ENCODE assay signal across 35 cellular contexts in the genomic region with DNA sequence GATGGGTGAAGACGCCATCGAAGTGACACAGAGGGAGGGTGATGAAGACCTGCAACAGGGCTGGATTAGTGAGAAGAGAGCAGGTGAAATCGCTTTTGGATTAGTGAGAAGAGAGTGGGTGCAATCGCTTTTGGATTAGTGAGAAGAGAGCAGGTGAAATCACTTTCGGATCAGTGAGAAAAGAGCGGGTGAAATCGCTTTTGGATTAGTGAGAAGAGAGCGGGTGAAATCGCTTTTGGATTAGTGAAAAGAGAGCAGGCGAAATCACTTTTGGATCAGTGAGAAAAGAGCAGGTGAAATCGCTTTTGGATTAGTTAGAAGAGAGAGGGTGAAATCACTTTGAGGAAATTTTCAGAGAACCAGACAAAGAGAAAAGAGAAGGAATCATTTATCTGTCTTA.
"Had no signal": no experiment of that assay in that cellular context is flagged by ENCODE, and none has a peak within 500 bp of the region (broad histone marks: within the 10 kb centered on the region; RNA-seq: fewer than 3 reads in every experiment).

No MANE protein-coding gene starts in this region.

- H3K27ac Mint-ChIP-seq: activated CD4-positive, alpha-beta memory T cell treated with anti-CD3 and anti-CD28 coated beads for 36 hours; activated CD4-positive, alpha-beta T cell treated with anti-CD3 and anti-CD28 coated beads for 36 hours; activated CD4-positive, alpha-beta T cell treated with anti-CD3 and anti-CD28 coated beads, Interleukin-2, amount 10 ng/mL, durations not matched to agents 24 days and 14 days; activated CD8-positive, alpha-beta memory T cell treated with anti-CD3 and anti-CD28 coated beads, Interleukin-2, amount 10 ng/mL, durations not matched to agents 7 days and 5 days; activated CD8-positive, alpha-beta T cell treated with anti-CD3 and anti-CD28 coated beads, Interleukin-2, amount 10 ng/mL, durations not matched to agents 7 days and 5 days; activated naive CD4-positive, alpha-beta T cell treated with anti-CD3 and anti-CD28 coated beads for 36 hours; activated naive CD4-positive, alpha-beta T cell treated with anti-CD3 and anti-CD28 coated beads, Interleukin-2, amount 50 U/mL, for 24 hours; activated naive CD8-positive, alpha-beta T cell treated with anti-CD3 and anti-CD28 coated beads for 36 hours; activated naive CD8-positive, alpha-beta T cell treated with anti-CD3 and anti-CD28 coated beads, Interleukin-2, amount 50 U/mL, for 24 hours; activated T-helper 1 cell treated with anti-CD3 and anti-CD28 coated beads, Interleukin-12 subunit alpha, Interleukin-12 subunit beta, Interleukin-2, Interleukin-4 antibody, amounts not matched to agents 30 ng/mL and 10 ng/mL and 1 ng/mL, durations not matched to agents 14 hours and 24 hours and 36 hours; activated T-helper 2 cell treated with anti-CD3 and anti-CD28 coated beads, Interferon-gamma antibody, Interleukin-2, Interleukin-4, amounts not matched to agents 10 μg/mL and 5 μg/mL and 100 μg/mL, durations not matched to agents 14 hours and 24 hours and 36 hours; brain; T-helper 2 cell treated with Interferon-gamma antibody and Interleukin-4, amounts not matched to agents 5 μg/mL and 100 μg/mL, for 36 hours had no signal

- H3K27ac ChIP-seq: adrenal gland, breast epithelium, cardiac muscle cell, colonic mucosa, epithelial cell of prostate, esophagus squamous epithelium, gastroesophageal sphincter, heart right ventricle, hepatocyte had no signal

- H3K36me3 ChIP-seq: adrenal gland, breast epithelium, cardiac muscle cell, colonic mucosa, esophagus squamous epithelium, gastroesophageal sphincter, heart right ventricle had no signal

- H3K4me3 Mint-ChIP-seq: activated CD4-positive, alpha-beta memory T cell treated with anti-CD3 and anti-CD28 coated beads for 36 hours; activated CD4-positive, alpha-beta T cell treated with anti-CD3 and anti-CD28 coated beads for 36 hours; activated CD4-positive, alpha-beta T cell treated with anti-CD3 and anti-CD28 coated beads, Interleukin-2, amount 10 ng/mL, durations not matched to agents 24 days and 14 days; activated CD8-positive, alpha-beta memory T cell treated with anti-CD3 and anti-CD28 coated beads, Interleukin-2, amount 10 ng/mL, durations not matched to agents 7 days and 5 days; activated CD8-positive, alpha-beta T cell treated with anti-CD3 and anti-CD28 coated beads, Interleukin-2, amount 10 ng/mL, durations not matched to agents 7 days and 5 days; activated naive CD4-positive, alpha-beta T cell treated with anti-CD3 and anti-CD28 coated beads for 36 hours; activated naive CD4-positive, alpha-beta T cell treated with anti-CD3 and anti-CD28 coated beads, Interleukin-2, amount 50 U/mL, for 24 hours; activated naive CD8-positive, alpha-beta T cell treated with anti-CD3 and anti-CD28 coated beads for 36 hours; activated naive CD8-positive, alpha-beta T cell treated with anti-CD3 and anti-CD28 coated beads, Interleukin-2, amount 50 U/mL, for 24 hours; activated T-helper 1 cell treated with anti-CD3 and anti-CD28 coated beads, Interleukin-12 subunit alpha, Interleukin-12 subunit beta, Interleukin-2, Interleukin-4 antibody, amounts not matched to agents 30 ng/mL and 10 ng/mL and 1 ng/mL, durations not matched to agents 14 hours and 24 hours and 36 hours; brain; T-helper 2 cell treated with Interferon-gamma antibody and Interleukin-4, amounts not matched to agents 5 μg/mL and 100 μg/mL, for 36 hours had no signal

- DNase-seq: activated CD4-positive, alpha-beta memory T cell treated with anti-CD3 and anti-CD28 coated beads for 36 hours; activated CD4-positive, alpha-beta T cell treated with anti-CD3 and anti-CD28 coated beads for 36 hours; activated CD4-positive, alpha-beta T cell treated with anti-CD3 and anti-CD28 coated beads, Interleukin-2, amount 10 ng/mL, durations not matched to agents 24 days and 14 days; activated CD4-positive, CD25-positive, alpha-beta regulatory T cell; activated CD4-positive, CD25-positive, alpha-beta regulatory T cell treated with anti-CD3 and anti-CD28 coated beads, Interleukin-2, amount 50 U/mL, for 72 hours; activated CD8-positive, alpha-beta memory T cell treated with anti-CD3 and anti-CD28 coated beads, Interleukin-2, amount 10 ng/mL, durations not matched to agents 7 days and 5 days; activated CD8-positive, alpha-beta memory T cell treated with anti-CD3 and anti-CD28 coated beads, Interleukin-2, amount 50 U/mL, for 4 hours; activated CD8-positive, alpha-beta T cell treated with anti-CD3 and anti-CD28 coated beads, Interleukin-2, amount 10 ng/mL, durations not matched to agents 7 days and 5 days; activated effector memory CD4-positive, alpha-beta T cell treated with anti-CD3 and anti-CD28 coated beads, Interleukin-2, amount 50 U/mL, for 16 hours; activated naive CD4-positive, alpha-beta T cell treated with anti-CD3 and anti-CD28 coated beads for 36 hours; activated naive CD8-positive, alpha-beta T cell treated with anti-CD3 and anti-CD28 coated beads for 36 hours; activated naive CD8-positive, alpha-beta T cell treated with anti-CD3 and anti-CD28 coated beads, Interleukin-2, amount 50 U/mL, for 24 hours; activated T-cell treated with anti-CD3 and anti-CD28 coated beads, Interleukin-2, amount 50 U/mL, for 1 hour; activated T-cell treated with anti-CD3 and anti-CD28 coated beads, Interleukin-2, amount 50 U/mL, for 48 hours; adrenal gland; amygdala; aorta; central memory CD4-positive, alpha-beta T cell; cerebellar nuclear complex; colonic mucosa; effector CD8-positive, alpha-beta T cell; esophagus squamous epithelium; foreskin melanocyte; heart right ventricle; T1000 had no signal

- ATAC-seq: activated CD4-positive, alpha-beta T cell treated with anti-CD3 and anti-CD28 coated beads for 36 hours; activated CD8-positive, alpha-beta memory T cell treated with anti-CD3 and anti-CD28 coated beads, Interleukin-2, amount 10 ng/mL, durations not matched to agents 7 days and 5 days; activated CD8-positive, alpha-beta T cell treated with anti-CD3 and anti-CD28 coated beads, Interleukin-2, amount 10 ng/mL, durations not matched to agents 7 days and 5 days; activated naive CD8-positive, alpha-beta T cell treated with anti-CD3 and anti-CD28 coated beads, Interleukin-2, amount 50 U/mL, for 24 hours; gastroesophageal sphincter; heart right ventricle had no signal

- H3K27me3 ChIP-seq: adrenal gland, breast epithelium, cardiac muscle cell, colonic mucosa, esophagus squamous epithelium, gastroesophageal sphincter, hepatocyte had no signal

- H3K4me1 ChIP-seq: adrenal gland, breast epithelium, colonic mucosa, esophagus squamous epithelium, gastroesophageal sphincter, heart right ventricle had no signal

- H3K9me3 ChIP-seq: adrenal gland, breast epithelium, colonic mucosa, esophagus squamous epithelium, gastroesophageal sphincter, heart right ventricle had no signal

- H3K36me3 Mint-ChIP-seq: activated CD4-positive, alpha-beta memory T cell treated with anti-CD3 and anti-CD28 coated beads for 36 hours; activated CD8-positive, alpha-beta memory T cell treated with anti-CD3 and anti-CD28 coated beads, Interleukin-2, amount 10 ng/mL, durations not matched to agents 7 days and 5 days; activated naive CD4-positive, alpha-beta T cell treated with anti-CD3 and anti-CD28 coated beads, Interleukin-2, amount 50 U/mL, for 24 hours; activated naive CD8-positive, alpha-beta T cell treated with anti-CD3 and anti-CD28 coated beads for 36 hours; brain had no signal

- H3K4me1 Mint-ChIP-seq: activated CD4-positive, alpha-beta T cell treated with anti-CD3 and anti-CD28 coated beads for 36 hours; activated CD4-positive, alpha-beta T cell treated with anti-CD3 and anti-CD28 coated beads, Interleukin-2, amount 10 ng/mL, durations not matched to agents 24 days and 14 days; activated CD8-positive, alpha-beta memory T cell treated with anti-CD3 and anti-CD28 coated beads, Interleukin-2, amount 10 ng/mL, durations not matched to agents 7 days and 5 days; activated naive CD4-positive, alpha-beta T cell treated with anti-CD3 and anti-CD28 coated beads, Interleukin-2, amount 50 U/mL, for 24 hours; activated naive CD8-positive, alpha-beta T cell treated with anti-CD3 and anti-CD28 coated beads for 36 hours; activated naive CD8-positive, alpha-beta T cell treated with anti-CD3 and anti-CD28 coated beads, Interleukin-2, amount 50 U/mL, for 24 hours; brain had no signal

- H3K4me3 ChIP-seq: adrenal gland, breast epithelium, cardiac muscle cell, colonic mucosa, esophagus squamous epithelium, gastroesophageal sphincter, heart right ventricle, hepatocyte had no signal

- H3K9me3 Mint-ChIP-seq: activated CD4-positive, alpha-beta memory T cell treated with anti-CD3 and anti-CD28 coated beads for 36 hours; activated CD4-positive, alpha-beta T cell treated with anti-CD3 and anti-CD28 coated beads, Interleukin-2, amount 10 ng/mL, durations not matched to agents 24 days and 14 days; activated naive CD4-positive, alpha-beta T cell treated with anti-CD3 and anti-CD28 coated beads for 36 hours; activated naive CD4-positive, alpha-beta T cell treated with anti-CD3 and anti-CD28 coated beads, Interleukin-2, amount 50 U/mL, for 24 hours; activated naive CD8-positive, alpha-beta T cell treated with anti-CD3 and anti-CD28 coated beads for 36 hours; activated naive CD8-positive, alpha-beta T cell treated with anti-CD3 and anti-CD28 coated beads, Interleukin-2, amount 50 U/mL, for 24 hours; activated T-helper 1 cell treated with anti-CD3 and anti-CD28 coated beads, Interleukin-12 subunit alpha, Interleukin-12 subunit beta, Interleukin-2, Interleukin-4 antibody, amounts not matched to agents 30 ng/mL and 10 ng/mL and 1 ng/mL, durations not matched to agents 14 hours and 24 hours and 36 hours; activated T-helper 2 cell treated with anti-CD3 and anti-CD28 coated beads, Interferon-gamma antibody, Interleukin-2, Interleukin-4, amounts not matched to agents 10 μg/mL and 5 μg/mL and 100 μg/mL, durations not matched to agents 14 hours and 24 hours and 36 hours; T-helper 2 cell treated with Interferon-gamma antibody and Interleukin-4, amounts not matched to agents 5 μg/mL and 100 μg/mL, for 36 hours had no signal

- H3K27me3 Mint-ChIP-seq: activated CD4-positive, alpha-beta T cell treated with anti-CD3 and anti-CD28 coated beads, Interleukin-2, amount 10 ng/mL, durations not matched to agents 24 days and 14 days; activated CD8-positive, alpha-beta memory T cell treated with anti-CD3 and anti-CD28 coated beads, Interleukin-2, amount 10 ng/mL, durations not matched to agents 7 days and 5 days; activated naive CD4-positive, alpha-beta T cell treated with anti-CD3 and anti-CD28 coated beads, Interleukin-2, amount 50 U/mL, for 24 hours had no signal
